1 cellular context compared by ENCODE assay signal in genomic region chr5:123098767-123099513, GRCh38.
TF ChIP-seq lines count a peak whose summit lies in the region.

No MANE protein-coding gene starts in this region.

TF ChIP-seq in WTC11, 78 proteins besides CTCF, POLR2A, EP300 and RAD21 (continued from another document):
- TF ChIP-seq, protein P1, sequence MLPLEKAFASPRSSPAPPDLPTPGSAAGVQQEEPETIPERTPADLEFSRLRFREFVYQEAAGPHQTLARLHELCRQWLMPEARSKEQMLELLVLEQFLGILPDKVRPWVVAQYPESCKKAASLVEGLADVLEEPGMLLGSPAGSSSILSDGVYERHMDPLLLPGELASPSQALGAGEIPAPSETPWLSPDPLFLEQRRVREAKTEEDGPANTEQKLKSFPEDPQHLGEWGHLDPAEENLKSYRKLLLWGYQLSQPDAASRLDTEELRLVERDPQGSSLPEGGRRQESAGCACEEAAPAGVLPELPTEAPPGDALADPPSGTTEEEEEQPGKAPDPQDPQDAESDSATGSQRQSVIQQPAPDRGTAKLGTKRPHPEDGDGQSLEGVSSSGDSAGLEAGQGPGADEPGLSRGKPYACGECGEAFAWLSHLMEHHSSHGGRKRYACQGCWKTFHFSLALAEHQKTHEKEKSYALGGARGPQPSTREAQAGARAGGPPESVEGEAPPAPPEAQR (CRISPR knock-in tag; IDR thresholded peaks at IDR 0.05), result no peak
- TF ChIP-seq PRRX2 (CRISPR knock-in tag; IDR thresholded peaks at IDR 0.05) (no peak), AFF4 (CRISPR knock-in tag; IDR thresholded peaks at IDR 0.05; ENCODE audit: borderline replicate concordance) (no peak)
